In the genomic region with DNA sequence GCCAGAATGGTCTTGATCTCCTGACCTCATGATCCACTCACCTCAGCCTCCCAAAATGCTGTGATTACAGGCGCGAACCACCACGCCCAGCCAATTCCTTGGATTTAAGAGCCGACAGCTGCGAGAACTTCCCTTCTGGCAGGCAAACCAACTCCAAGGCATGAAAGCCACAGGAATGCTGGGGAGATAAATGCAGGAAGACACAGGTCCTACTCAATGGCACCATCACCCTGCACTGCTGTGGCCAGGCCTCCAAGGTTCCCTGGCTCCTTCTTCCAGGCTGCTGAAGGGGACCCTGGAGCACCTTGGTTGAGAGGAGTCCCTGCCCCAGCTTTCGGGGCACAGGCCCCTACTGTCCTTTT, we compare ENCODE assay signal across 1 cellular context.
TF ChIP-seq lines count a peak whose summit lies in the region.

No MANE protein-coding gene starts in this region.

TF ChIP-seq in GM23338, 12 proteins besides CTCF, POLR2A, EP300 and RAD21 (continued from another document):
- TF ChIP-seq, protein P1, sequence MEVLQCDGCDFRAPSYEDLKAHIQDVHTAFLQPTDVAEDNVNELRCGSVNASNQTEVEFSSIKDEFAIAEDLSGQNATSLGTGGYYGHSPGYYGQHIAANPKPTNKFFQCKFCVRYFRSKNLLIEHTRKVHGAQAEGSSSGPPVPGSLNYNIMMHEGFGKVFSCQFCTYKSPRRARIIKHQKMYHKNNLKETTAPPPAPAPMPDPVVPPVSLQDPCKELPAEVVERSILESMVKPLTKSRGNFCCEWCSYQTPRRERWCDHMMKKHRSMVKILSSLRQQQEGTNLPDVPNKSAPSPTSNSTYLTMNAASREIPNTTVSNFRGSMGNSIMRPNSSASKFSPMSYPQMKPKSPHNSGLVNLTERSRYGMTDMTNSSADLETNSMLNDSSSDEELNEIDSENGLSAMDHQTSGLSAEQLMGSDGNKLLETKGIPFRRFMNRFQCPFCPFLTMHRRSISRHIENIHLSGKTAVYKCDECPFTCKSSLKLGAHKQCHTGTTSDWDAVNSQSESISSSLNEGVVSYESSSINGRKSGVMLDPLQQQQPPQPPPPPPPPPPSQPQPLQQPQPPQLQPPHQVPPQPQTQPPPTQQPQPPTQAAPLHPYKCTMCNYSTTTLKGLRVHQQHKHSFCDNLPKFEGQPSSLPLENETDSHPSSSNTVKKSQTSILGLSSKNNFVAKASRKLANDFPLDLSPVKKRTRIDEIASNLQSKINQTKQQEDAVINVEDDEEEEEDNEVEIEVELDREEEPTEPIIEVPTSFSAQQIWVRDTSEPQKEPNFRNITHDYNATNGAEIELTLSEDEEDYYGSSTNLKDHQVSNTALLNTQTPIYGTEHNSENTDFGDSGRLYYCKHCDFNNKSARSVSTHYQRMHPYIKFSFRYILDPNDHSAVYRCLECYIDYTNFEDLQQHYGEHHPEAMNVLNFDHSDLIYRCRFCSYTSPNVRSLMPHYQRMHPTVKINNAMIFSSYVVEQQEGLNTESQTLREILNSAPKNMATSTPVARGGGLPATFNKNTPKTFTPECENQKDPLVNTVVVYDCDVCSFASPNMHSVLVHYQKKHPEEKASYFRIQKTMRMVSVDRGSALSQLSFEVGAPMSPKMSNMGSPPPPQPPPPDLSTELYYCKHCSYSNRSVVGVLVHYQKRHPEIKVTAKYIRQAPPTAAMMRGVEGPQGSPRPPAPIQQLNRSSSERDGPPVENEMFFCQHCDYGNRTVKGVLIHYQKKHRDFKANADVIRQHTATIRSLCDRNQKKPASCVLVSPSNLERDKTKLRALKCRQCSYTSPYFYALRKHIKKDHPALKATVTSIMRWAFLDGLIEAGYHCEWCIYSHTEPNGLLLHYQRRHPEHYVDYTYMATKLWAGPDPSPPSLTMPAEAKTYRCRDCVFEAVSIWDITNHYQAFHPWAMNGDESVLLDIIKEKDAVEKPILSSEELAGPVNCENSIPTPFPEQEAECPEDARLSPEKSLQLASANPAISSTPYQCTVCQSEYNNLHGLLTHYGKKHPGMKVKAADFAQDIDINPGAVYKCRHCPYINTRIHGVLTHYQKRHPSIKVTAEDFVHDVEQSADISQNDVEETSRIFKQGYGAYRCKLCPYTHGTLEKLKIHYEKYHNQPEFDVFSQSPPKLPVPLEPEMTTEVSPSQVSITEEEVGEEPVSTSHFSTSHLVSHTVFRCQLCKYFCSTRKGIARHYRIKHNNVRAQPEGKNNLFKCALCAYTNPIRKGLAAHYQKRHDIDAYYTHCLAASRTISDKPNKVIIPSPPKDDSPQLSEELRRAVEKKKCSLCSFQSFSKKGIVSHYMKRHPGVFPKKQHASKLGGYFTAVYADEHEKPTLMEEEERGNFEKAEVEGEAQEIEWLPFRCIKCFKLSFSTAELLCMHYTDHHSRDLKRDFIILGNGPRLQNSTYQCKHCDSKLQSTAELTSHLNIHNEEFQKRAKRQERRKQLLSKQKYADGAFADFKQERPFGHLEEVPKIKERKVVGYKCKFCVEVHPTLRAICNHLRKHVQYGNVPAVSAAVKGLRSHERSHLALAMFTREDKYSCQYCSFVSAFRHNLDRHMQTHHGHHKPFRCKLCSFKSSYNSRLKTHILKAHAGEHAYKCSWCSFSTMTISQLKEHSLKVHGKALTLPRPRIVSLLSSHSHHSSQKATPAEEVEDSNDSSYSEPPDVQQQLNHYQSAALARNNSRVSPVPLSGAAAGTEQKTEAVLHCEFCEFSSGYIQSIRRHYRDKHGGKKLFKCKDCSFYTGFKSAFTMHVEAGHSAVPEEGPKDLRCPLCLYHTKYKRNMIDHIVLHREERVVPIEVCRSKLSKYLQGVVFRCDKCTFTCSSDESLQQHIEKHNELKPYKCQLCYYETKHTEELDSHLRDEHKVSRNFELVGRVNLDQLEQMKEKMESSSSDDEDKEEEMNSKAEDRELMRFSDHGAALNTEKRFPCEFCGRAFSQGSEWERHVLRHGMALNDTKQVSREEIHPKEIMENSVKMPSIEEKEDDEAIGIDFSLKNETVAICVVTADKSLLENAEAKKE (CRISPR knock-in tag; IDR thresholded peaks at IDR 0.05) = no peak
- TF ChIP-seq JUNB (IDR thresholded peaks at IDR 0.05; ENCODE audit: unreplicated experiment) = no peak
- TF ChIP-seq ZNF331 (CRISPR knock-in tag; IDR thresholded peaks at IDR 0.05; ENCODE audit: low read depth) = no peak
- no peak for TF ChIP-seq ZNF114 (CRISPR knock-in tag; IDR thresholded peaks at IDR 0.05)
- TF ChIP-seq STAT1 (IDR thresholded peaks at IDR 0.05; ENCODE audit: unreplicated experiment) = no peak
TF ChIP-seq in GM23338: peak in this region for 0.
